Comparison of ENCODE assay signal across 12 cellular contexts in genomic region chr1:13723810-13724209, GRCh38. TPM values are rescaled to one million over a fixed set of nuclear protein-coding genes. Genes with fewer than 3 reads are reported as not detected.
DNase-seq lines count a peak whose midpoint lies in the region; ATAC-seq and TF ChIP-seq lines count a peak whose summit lies in the region.
"Had no signal": no experiment of that assay in that cellular context is flagged by ENCODE, and none has a peak within 500 bp of the region (broad histone marks: within the 10 kb centered on the region; RNA-seq: fewer than 3 reads in every experiment).

No MANE protein-coding gene starts in this region.

- peak overlapping the region; percentile 51 for H3K18ac ChIP-seq in neuronal stem cell (ENCODE audit: low read length)

- H3K9me3 Mint-ChIP-seq in CD8-positive, alpha-beta T cell, result no peaks in the 10 kb centered on the region

- no peak for DNase-seq in CD8-positive, alpha-beta T cell
- DNase-seq in NOMO-1 treated with DMSO at 0.1 percent for 48 hours (lab: John Stamatoyannopoulos, UW; ENCODE audit: unreplicated experiment), result peak; percentile 71
- peak; percentile 70 for DNase-seq in fibroblast of gingiva (ENCODE audit: low read depth)
- no peak for DNase-seq in neuronal stem cell (ENCODE audit: low spot score)
- no peak for DNase-seq in SK-N-DZ (ENCODE audit: low spot score)
- DNase-seq in Peyer's patch, result no peak
- DNase-seq in dedifferentiated amniotic fluid mesenchymal stem cell (ENCODE audit: extremely low spot score), result no peak
- DNase-seq: activated CD4-positive, alpha-beta T cell treated with anti-CD3 and anti-CD28 coated beads for 1 hour; hypothalamus; NCI-H1694 treated with DMSO at 0.1 percent for 48 hours; RPMI8226 had no signal

- H3K4me2 ChIP-seq in neuronal stem cell (ENCODE audit: insufficient read depth, low read length, poor library complexity, severe bottlenecking), result no peak overlapping the region

- H3K4me3 ChIP-seq in CD8-positive, alpha-beta T cell (ENCODE audit: low read depth, low read length), result no peak overlapping the region
- H3K4me3 ChIP-seq in neuronal stem cell (ENCODE audit: low read length in 2 of 2) (no peak overlapping the region), Peyer's patch (no peak overlapping the region)

- H3K9ac ChIP-seq in neuronal stem cell (ENCODE audit: low read depth, low read length, poor library complexity), result no peak overlapping the region

- no peak overlapping the region for H4K91ac ChIP-seq in neuronal stem cell (ENCODE audit: low read depth, low read length, poor library complexity)

- H2BK15ac ChIP-seq in neuronal stem cell (ENCODE audit: low read length), result no peak overlapping the region

- H2BK5ac ChIP-seq in neuronal stem cell (ENCODE audit: low read length), result no peak overlapping the region

- no peak for TF ChIP-seq POLR2A in Peyer's patch (IDR thresholded peaks at IDR 0.05)

- peaks cover 15% of the 10 kb centered on the region for H3K36me3 Mint-ChIP-seq in CD8-positive, alpha-beta T cell

- H3K14ac ChIP-seq in neuronal stem cell (ENCODE audit: low read length), result no peak overlapping the region

- H3K36me3 ChIP-seq in CD8-positive, alpha-beta T cell (ENCODE audit: insufficient read depth, low read length), result no peaks in the 10 kb centered on the region
- H3K36me3 ChIP-seq in neuronal stem cell (replicated peaks in 1 of 2; ENCODE audit: control insufficient read depth in 2 of 2, insufficient read depth in 2 of 2, low read length in 2 of 2) (no peaks in the 10 kb centered on the region), Peyer's patch (no peaks in the 10 kb centered on the region)

- H3K4ac ChIP-seq in neuronal stem cell (ENCODE audit: low read length), result no peak overlapping the region

- H3K27ac Mint-ChIP-seq in CD8-positive, alpha-beta T cell, result peak overlapping the region; percentile 77

- no peak for TF ChIP-seq CTCF in CD8-positive, alpha-beta T cell (IDR thresholded peaks at IDR 0.05)
- no peak for TF ChIP-seq CTCF in Peyer's patch (IDR thresholded peaks at IDR 0.05)

- H3K4me1 Mint-ChIP-seq in CD8-positive, alpha-beta T cell (ENCODE audit: low read depth), result peaks cover 70% of the 10 kb centered on the region

- no peak overlapping the region for H3K27ac ChIP-seq in CD8-positive, alpha-beta T cell (ENCODE audit: low read depth, low read length)
- H3K27ac ChIP-seq in neuronal stem cell (replicated peaks; ENCODE audit: low read length) (no peak overlapping the region), Peyer's patch (no peak overlapping the region)

- WGBS in neuronal stem cell (ENCODE audit: extremely low coverage in 2 of 2, insufficient read length in 2 of 2, insufficient replicate concordance in 1 of 2), 2 donors, result no CpG with 5 or more reads among the region's 4 CpGs

- no peaks in the 10 kb centered on the region for H3K27me3 Mint-ChIP-seq in CD8-positive, alpha-beta T cell (ENCODE audit: low read depth)

- no peaks in the 10 kb centered on the region for H3K27me3 ChIP-seq in CD8-positive, alpha-beta T cell (ENCODE audit: insufficient read depth, low read length)
- no peaks in the 10 kb centered on the region for H3K27me3 ChIP-seq in neuronal stem cell (ENCODE audit: control insufficient read depth in 3 of 3, insufficient read depth in 3 of 3, low read depth in 1 of 3, low read length in 3 of 3)
- no peaks in the 10 kb centered on the region for H3K27me3 ChIP-seq in Peyer's patch

- H4K8ac ChIP-seq in neuronal stem cell (ENCODE audit: low read depth, low read length), result no peak overlapping the region

- CTCF ChIA-PET in CD8-positive, alpha-beta T cell (lab: Charles Lee), result interaction anchor here (3.6 to 6.1 kb wide), 3 partner anchors 21 to 58 kb away, joined by 18 to 86 read pairs (median 35); no protein-coding TSS in a partner anchor

- intact Hi-C loops in CD8-positive, alpha-beta T cell (cut with DNase I, micrococcal nuclease), result loop anchor here (1.0 to 2.0 kb wide), 2 partner anchors 23 to 64 kb away; partner anchors contain the start of gene PRDM2 (in 1 of the 2)

- H2BK12ac ChIP-seq in neuronal stem cell (ENCODE audit: low read length), result no peak overlapping the region

- no peak for ATAC-seq in CD8-positive, alpha-beta T cell
- no peak for ATAC-seq in HG02870 (IDR thresholded peaks at IDR 0.05; ENCODE audit: unreplicated experiment)

- no peak overlapping the region for H3K4me3 Mint-ChIP-seq in CD8-positive, alpha-beta T cell

- H3K23ac ChIP-seq in neuronal stem cell (ENCODE audit: low read depth, low read length, poor library complexity), result no peak overlapping the region

- H2AFZ ChIP-seq in neuronal stem cell (ENCODE audit: low read length), result no peak overlapping the region

- H3K79me1 ChIP-seq in neuronal stem cell (ENCODE audit: low read depth, low read length), result no peaks in the 10 kb centered on the region

- no peaks in the 10 kb centered on the region for H3K9me3 ChIP-seq in CD8-positive, alpha-beta T cell (ENCODE audit: low read length)
- H3K9me3 ChIP-seq in neuronal stem cell (replicated peaks in 1 of 2; ENCODE audit: control insufficient read depth in 2 of 2, insufficient read depth in 1 of 2, low read depth in 1 of 2, low read length in 2 of 2) (no peaks in the 10 kb centered on the region), Peyer's patch (no peaks in the 10 kb centered on the region)

- POLR2A ChIA-PET in CD8-positive, alpha-beta T cell (lab: Charles Lee), result interaction anchor here (1.1 kb wide), 1 partner anchor 26 kb away, joined by 3 read pairs; no protein-coding TSS in a partner anchor

- no peak overlapping the region for H2AK5ac ChIP-seq in neuronal stem cell (ENCODE audit: low read depth, low read length)

- H2BK120ac ChIP-seq in neuronal stem cell (ENCODE audit: low read depth, low read length), result no peak overlapping the region

- H3K4me1 ChIP-seq in CD8-positive, alpha-beta T cell (ENCODE audit: insufficient read depth, low read length), result peaks cover 29% of the 10 kb centered on the region
- H3K4me1 ChIP-seq in neuronal stem cell (ENCODE audit: control insufficient read depth in 2 of 2, insufficient read depth in 1 of 2, low read depth in 1 of 2, low read length in 2 of 2) (peaks cover 0 to 5% of the 10 kb centered on the region in 2 donors), Peyer's patch (no peaks in the 10 kb centered on the region)

RNA-seq across cellular contexts. Expression of gene PRDM2, which starts 23.8 kb away (rescaled TPM):
- total RNA-seq in CD8-positive, alpha-beta T cell, result 100 to 1,000 TPM; 170 to 180 TPM
- 27.5 TPM for polyA plus RNA-seq in neuronal stem cell (2013, experiment 1 of 2)
- polyA plus RNA-seq in neuronal stem cell (2013, experiment 2 of 2), result 26.8 TPM
- polyA plus RNA-seq in SK-N-DZ (2014; cell fraction: cytosol; rRNA removed), result 4.3 and 7.3 TPM in 2 replicates
- 4.6 and 10.9 TPM in 2 replicates for polyA plus RNA-seq in SK-N-DZ (2014; cell fraction: nucleus; rRNA removed)
- total RNA-seq in Peyer's patch, result 10 to 100 TPM; 34.7 to 70.1 (median 53.0) TPM

Comparison
In these comparisons a context has a peak if more than half of its experiments do, and no peak if none do; other contexts are left out.
1. DNase-seq: peak in NOMO-1 treated with DMSO at 0.1 percent for 48 hours (single experiment) and fibroblast of gingiva (single experiment); none in CD8-positive, alpha-beta T cell (0 of 7), neuronal stem cell (single experiment), SK-N-DZ (single experiment), Peyer's patch (0 of 3) and dedifferentiated amniotic fluid mesenchymal stem cell (single experiment).